21 cellular contexts compared by ENCODE assay signal in the genomic region with DNA sequence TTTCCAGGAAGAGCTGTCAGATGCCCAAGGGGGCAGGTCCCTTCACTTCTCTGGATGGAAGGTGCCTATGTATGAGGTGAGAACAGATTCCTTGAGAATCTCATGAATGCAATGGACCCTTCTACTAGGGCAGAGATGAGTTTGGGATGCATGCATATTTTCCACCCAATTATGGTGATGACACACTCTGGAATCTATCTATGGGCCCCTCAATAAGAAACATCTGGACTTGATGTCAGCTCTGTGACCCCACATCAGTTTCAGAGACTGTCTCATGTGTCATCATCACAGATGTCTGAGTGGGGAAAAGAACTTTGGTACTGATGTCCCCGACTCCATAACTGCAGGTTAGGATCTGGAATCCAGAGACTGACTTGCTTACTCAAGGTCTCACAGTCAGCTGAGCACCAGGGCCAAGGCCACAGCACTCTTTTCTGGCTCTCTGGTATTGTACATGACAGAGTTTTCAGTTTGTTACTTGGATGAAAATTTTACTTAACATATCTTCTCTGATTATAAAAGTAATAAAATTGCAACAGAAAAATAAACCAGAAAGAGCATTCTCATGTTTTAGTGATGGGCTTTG.
"Had no signal": no experiment of that assay in that cellular context is flagged by ENCODE, and none has a peak within 500 bp of the region (broad histone marks: within the 10 kb centered on the region; RNA-seq: fewer than 3 reads in every experiment).

No MANE protein-coding gene starts in this region.

- H2AFZ ChIP-seq: hepatocyte had no signal

- DNase-seq: activated CD4-positive, alpha-beta T cell treated with anti-CD3 and anti-CD28 coated beads for 1 hour; activated CD4-positive, alpha-beta T cell treated with anti-CD3 and anti-CD28 coated beads, Interleukin-2, amount 50 U/mL, for 48 hours; activated naive CD4-positive, alpha-beta T cell treated with Interleukin-2 at 50 U/mL for 16 hours; body of pancreas; caudate nucleus; islet precursor cell; left ventricle myocardium inferior; naive thymus-derived CD8-positive, alpha-beta T cell; stimulated activated CD4-positive, alpha-beta T cell treated with anti-CD3 and anti-CD28 coated beads, Interleukin-15, amount 100 ng/mL, for 24 hours; stimulated activated CD4-positive, alpha-beta T cell treated with anti-CD3 and anti-CD28 coated beads, Interleukin-4, amount 100 ng/mL, for 1 hour; stimulated activated naive B cell treated with anti-CD40 and anti-IgM and Interleukin-4, amounts not matched to agents 10 μg/mL and 1 μg/mL and 100 μg/mL, for 72 hours; T-cell; T-helper 9 cell; tibial artery had no signal

- H3K36me3 ChIP-seq: adrenal gland, neutrophil, right atrium auricular region, tibial artery had no signal

- ATAC-seq: activated T-helper 17 cell treated with anti-CD3 and anti-CD28 coated beads, Interleukin-2, amount 50 U/mL, for 72 hours; body of pancreas; naive thymus-derived CD8-positive, alpha-beta T cell; stimulated activated naive B cell treated with anti-CD40 and anti-IgM and Interleukin-4, amounts not matched to agents 10 μg/mL and 1 μg/mL and 100 μg/mL, for 72 hours; T-cell had no signal

- H3K4me2 ChIP-seq: hepatocyte had no signal

- H3K4me3 ChIP-seq: adrenal gland, body of pancreas, coronary artery, hepatocyte, left ventricle myocardium inferior, right atrium auricular region, skin epidermis, tibial artery had no signal

- H3K27ac ChIP-seq: adrenal gland, body of pancreas, coronary artery, hepatocyte, left ventricle myocardium inferior, neutrophil, right atrium auricular region, skin epidermis, tibial artery had no signal

- H3K9me3 ChIP-seq: adrenal gland, body of pancreas, left ventricle myocardium inferior, neutrophil, right atrium auricular region, tibial artery had no signal

- H3K27me3 ChIP-seq: adrenal gland, body of pancreas, hepatocyte, right atrium auricular region, tibial artery had no signal

- H3K4me1 ChIP-seq: adrenal gland, body of pancreas, tibial artery had no signal
